ENCODE assay signal across 6 cellular contexts in genomic region chr19:11564082-11564807, GRCh38. TPM values are rescaled to one million over a fixed set of nuclear protein-coding genes. Genes with fewer than 3 reads are reported as not detected.
"Had no signal": no experiment of that assay in that cellular context is flagged by ENCODE, and none has a peak within 500 bp of the region (broad histone marks: within the 10 kb centered on the region; RNA-seq: fewer than 3 reads in every experiment).

No MANE protein-coding gene starts in this region.

RNA-seq across cellular contexts. Expression of gene ACP5, which starts 13.2 kb away (rescaled TPM):
- total RNA-seq: astrocyte had no signal

RNA-seq across cellular contexts. Expression of gene CNN1, which starts 25.6 kb away (rescaled TPM):
- total RNA-seq: activated CD4-positive, alpha-beta memory T cell treated with anti-CD3 and anti-CD28 coated beads, Interleukin-2, amount 10 ng/mL, durations not matched to agents 7 days and 5 days; activated CD4-positive, alpha-beta T cell treated with anti-CD3 and anti-CD28 coated beads, Interleukin-2, amount 10 ng/mL, durations not matched to agents 7 days and 5 days; activated T-cell treated with anti-CD3 and anti-CD28 coated beads, Interleukin-2, amount 50 U/mL, for 72 hours; bronchial epithelial cell; foreskin keratinocyte had no signal
